In the genomic region with DNA sequence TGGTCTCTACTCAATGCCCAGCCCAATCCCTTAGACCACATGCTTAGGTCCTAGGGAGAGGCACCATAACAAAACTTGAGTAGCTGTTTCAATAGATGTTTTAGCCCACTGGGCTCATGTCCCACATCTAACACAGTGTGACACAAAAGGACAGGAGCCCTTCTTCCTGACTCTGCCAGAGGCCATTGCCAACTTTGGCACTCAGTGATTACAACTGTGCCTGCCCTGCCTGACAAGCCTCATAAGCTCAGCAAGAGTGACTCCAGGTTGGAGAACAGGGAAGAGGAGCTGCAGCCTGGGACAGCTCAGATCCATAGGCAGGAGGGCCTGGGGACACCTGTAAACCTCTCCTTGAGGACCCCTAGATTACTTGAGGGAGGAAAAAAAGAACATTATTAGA, we compare ENCODE assay signal across 16 cellular contexts.
"Had no signal": no experiment of that assay in that cellular context is flagged by ENCODE, and none has a peak within 500 bp of the region (broad histone marks: within the 10 kb centered on the region; RNA-seq: fewer than 3 reads in every experiment).

No MANE protein-coding gene starts in this region.

- DNase-seq: activated CD4-positive, alpha-beta T cell treated with anti-CD3 and anti-CD28 coated beads for 48 hours; activated CD8-positive, alpha-beta T cell treated with anti-CD3 and anti-CD28 coated beads for 36 hours; activated effector memory CD4-positive, alpha-beta T cell treated with anti-CD3 and anti-CD28 coated beads, Interleukin-2, amount 50 U/mL, for 16 hours; activated T-cell treated with anti-CD3 and anti-CD28 coated beads, Interleukin-2, amount 50 U/mL, for 4 hours; adrenal gland; central memory CD4-positive, alpha-beta T cell; cortex of kidney; effector CD4-positive, alpha-beta T cell; foreskin fibroblast; glutamatergic neuron; mesendoderm; occipital lobe; stimulated activated CD4-positive, alpha-beta T cell treated with anti-CD3 and anti-CD28 coated beads, Interleukin-12 subunit alpha, Interleukin-12 subunit beta, amount 100 ng/mL, for 4 hours; stimulated activated CD4-positive, alpha-beta T cell treated with anti-CD3 and anti-CD28 coated beads, Interleukin-2, amount 100 ng/mL, for 48 hours had no signal

- H3K36me3 ChIP-seq: adrenal gland, tibial nerve had no signal

- ATAC-seq: activated CD8-positive, alpha-beta T cell treated with anti-CD3 and anti-CD28 coated beads for 36 hours; activated T-cell treated with anti-CD3 and anti-CD28 coated beads, Interleukin-2, amount 50 U/mL, for 4 hours; stimulated activated memory B cell treated with anti-CD40 and anti-IgM and Interleukin-4, amounts not matched to agents 10 μg/mL and 1 μg/mL and 100 μg/mL, for 72 hours had no signal

- H3K4me3 ChIP-seq: adrenal gland, tibial nerve had no signal

- H3K27ac ChIP-seq: adrenal gland, tibial nerve had no signal

- H3K27me3 ChIP-seq: adrenal gland, tibial nerve had no signal

- H3K9me3 ChIP-seq: adrenal gland, tibial nerve had no signal
